ENCODE assay signal across 17 cellular contexts in the genomic region with DNA sequence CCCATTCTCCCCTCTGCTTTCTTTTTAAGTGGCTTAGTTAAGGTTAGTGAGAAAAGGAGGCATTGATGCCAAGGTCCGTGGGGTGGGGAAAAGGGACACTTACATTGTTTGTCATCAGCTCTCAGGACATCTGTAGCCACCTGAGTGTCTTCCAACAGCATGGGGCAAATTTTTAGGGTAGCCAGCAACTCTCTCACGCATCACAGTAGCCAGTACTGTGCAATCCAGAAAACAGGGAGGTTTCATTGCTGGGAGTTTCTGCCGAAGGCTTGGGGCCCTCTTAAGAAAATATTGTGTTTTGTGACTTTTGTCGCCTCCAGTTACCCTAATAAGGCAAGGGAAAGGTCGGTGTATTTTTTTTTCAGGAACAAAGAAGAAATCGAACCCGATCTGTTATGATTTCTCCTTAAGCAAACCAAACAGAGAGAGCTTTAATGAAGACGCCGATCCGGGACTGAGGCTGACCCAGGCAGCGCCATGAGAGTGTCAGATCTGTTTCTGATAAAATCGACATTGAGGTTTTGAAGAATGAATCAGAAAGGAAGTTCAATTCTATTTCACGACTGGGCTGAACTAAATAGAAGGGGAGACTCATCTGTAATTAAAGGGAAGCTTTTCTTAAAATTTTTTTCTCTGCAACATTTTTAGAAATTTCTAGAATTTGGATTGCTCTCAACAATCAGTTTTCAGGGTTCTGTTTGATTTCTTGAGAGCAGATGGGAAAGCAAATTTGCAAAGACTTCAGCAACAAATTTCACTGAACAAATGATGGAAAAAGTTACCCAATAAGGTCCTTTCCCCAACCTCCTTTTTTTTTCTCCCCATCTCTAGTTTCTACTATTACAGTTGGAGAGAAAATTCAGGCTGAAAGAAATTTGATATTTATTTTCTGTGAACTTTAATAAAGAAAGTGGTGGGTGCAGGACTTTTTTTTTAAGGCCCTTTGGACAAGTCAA.
DNase-seq lines count a peak whose midpoint lies in the region; ATAC-seq and TF ChIP-seq lines count a peak whose summit lies in the region.
"Had no signal": no experiment of that assay in that cellular context is flagged by ENCODE, and none has a peak within 500 bp of the region (broad histone marks: within the 10 kb centered on the region; RNA-seq: fewer than 3 reads in every experiment).

No MANE protein-coding gene starts in this region.

- H3K4me1 ChIP-seq in Caco-2, result no peaks in the 10 kb centered on the region; the same call in 1 of the 2 replicates
- H3K4me1 ChIP-seq: BE2C, transverse colon had no signal

- peak overlapping the region; percentile 75 for H3K4me3 Mint-ChIP-seq in Caco-2 (ENCODE audit: unreplicated experiment)
- H3K4me3 Mint-ChIP-seq in osteocyte (ENCODE audit: unreplicated experiment), result peak overlapping the region; percentile 43
- H3K4me3 Mint-ChIP-seq: activated naive CD8-positive, alpha-beta T cell treated with anti-CD3 and anti-CD28 coated beads, Interleukin-2, amount 10 ng/mL, durations not matched to agents 7 days and 5 days had no signal

- BruUV-seq in Caco-2 (replicated peaks; lab: Mats Ljungman, UMichigan), result no TSS peak

- no peaks in the 10 kb centered on the region; the same call in 1 of the 2 replicates for H3K27me3 ChIP-seq in Caco-2 (replicated peaks; ENCODE audit: control insufficient read depth, insufficient read depth, low read length)

- CTCF ChIA-PET in Caco-2 (lab: Charles Lee), result interaction anchor here (1.0 kb wide), 1 partner anchor 198 kb away, joined by 3 read pairs; no protein-coding TSS in a partner anchor

- POLR2A ChIA-PET in Caco-2 (lab: Charles Lee), result no interaction called here

- no peak for DNase-seq in Caco-2
- DNase-seq in OCI-M1 (lab: John Stamatoyannopoulos, UW), result peak; percentile 20
- DNase-seq in dedifferentiated amniotic fluid mesenchymal stem cell (ENCODE audit: extremely low spot score), result peak; percentile 34
- no peak for DNase-seq in osteocyte (ENCODE audit: extremely low spot score, unreplicated experiment)
- no peak for DNase-seq in foreskin melanocyte
- DNase-seq in medulla oblongata (ENCODE audit: extremely low spot score), result no peak
- DNase-seq: activated CD8-positive, alpha-beta memory T cell treated with anti-CD3 and anti-CD28 coated beads for 24 hours; activated naive CD8-positive, alpha-beta T cell treated with anti-CD3 and anti-CD28 coated beads, Interleukin-2, amount 10 ng/mL, durations not matched to agents 7 days and 5 days; BE2C; effector CD8-positive, alpha-beta T cell; GF-D8; hippocampal formation; midbrain; T-helper 9 cell; transverse colon had no signal

- H3K27me3 Mint-ChIP-seq in Caco-2 (ENCODE audit: insufficient read depth, unreplicated experiment) (no peaks in the 10 kb centered on the region), osteocyte (ENCODE audit: unreplicated experiment) (peaks cover 17% of the 10 kb centered on the region)

- H3K27ac Mint-ChIP-seq in Caco-2 (ENCODE audit: unreplicated experiment) (peak overlapping the region; percentile 21), osteocyte (ENCODE audit: unreplicated experiment) (peak overlapping the region; percentile 66)
- H3K27ac Mint-ChIP-seq: activated naive CD8-positive, alpha-beta T cell treated with anti-CD3 and anti-CD28 coated beads, Interleukin-2, amount 10 ng/mL, durations not matched to agents 7 days and 5 days had no signal

- no peak overlapping the region for H3K4me3 ChIP-seq in Caco-2 (ENCODE audit: low read depth, low read length)
- H3K4me3 ChIP-seq: transverse colon had no signal

- peaks cover 11% of the 10 kb centered on the region for H3K9me3 ChIP-seq in Caco-2
- H3K9me3 ChIP-seq: BE2C had no signal

- no peaks in the 10 kb centered on the region for H3K36me3 Mint-ChIP-seq in Caco-2 (ENCODE audit: insufficient read depth, unreplicated experiment)
- peaks cover 2% of the 10 kb centered on the region for H3K36me3 Mint-ChIP-seq in osteocyte (ENCODE audit: unreplicated experiment)
- H3K36me3 Mint-ChIP-seq: activated naive CD8-positive, alpha-beta T cell treated with anti-CD3 and anti-CD28 coated beads, Interleukin-2, amount 10 ng/mL, durations not matched to agents 7 days and 5 days had no signal

- no peaks in the 10 kb centered on the region for H3K36me3 ChIP-seq in Caco-2 (ENCODE audit: control insufficient read depth, insufficient read depth, low read length)
- H3K36me3 ChIP-seq: BE2C, transverse colon had no signal

- intact Hi-C loops in Caco-2 (cut with micrococcal nuclease; ENCODE audit: unreplicated experiment), result no loop called here

- H3K4me1 Mint-ChIP-seq in Caco-2 (ENCODE audit: low read depth, unreplicated experiment), result peaks cover 15% of the 10 kb centered on the region
- peaks cover 22% of the 10 kb centered on the region for H3K4me1 Mint-ChIP-seq in osteocyte (ENCODE audit: unreplicated experiment)

- peaks cover 30% of the 10 kb centered on the region for H3K9me3 Mint-ChIP-seq in Caco-2 (ENCODE audit: unreplicated experiment)
- H3K9me3 Mint-ChIP-seq in osteocyte (ENCODE audit: unreplicated experiment), result peaks cover 5% of the 10 kb centered on the region

- no peak for ATAC-seq in GM21723 (IDR thresholded peaks at IDR 0.05; ENCODE audit: unreplicated experiment)
- no peak for ATAC-seq in HG03460 (IDR thresholded peaks at IDR 0.05; ENCODE audit: unreplicated experiment)

- TF ChIP-seq CTCF in Caco-2 (IDR thresholded peaks at IDR 0.05; ENCODE audit: insufficient read depth in 1 of 2, low read depth in 1 of 2, low read length in 1 of 2, severe bottlenecking in 1 of 2, unreplicated experiment in 1 of 2) (no peak), osteocyte (IDR thresholded peaks at IDR 0.05) (no peak)

Comparison
In these comparisons a context has a peak if more than half of its experiments do, and no peak if none do; other contexts are left out.
1. DNase-seq: peak in OCI-M1 (single experiment) and dedifferentiated amniotic fluid mesenchymal stem cell (single experiment); none in Caco-2 (0 of 2), osteocyte (single experiment), foreskin melanocyte (single experiment) and medulla oblongata (single experiment).